In genomic region chr4:112083587-112084347, GRCh38 we compare ENCODE assay signal across 17 cellular contexts.
DNase-seq lines count a peak whose midpoint lies in the region; ATAC-seq, FAIRE-seq and TF ChIP-seq lines count a peak whose summit lies in the region.
"Had no signal": no experiment of that assay in that cellular context is flagged by ENCODE, and none has a peak within 500 bp of the region (broad histone marks: within the 10 kb centered on the region; RNA-seq: fewer than 3 reads in every experiment).

No MANE protein-coding gene starts in this region.

- H3K36me3 ChIP-seq in HUES48 (ENCODE audit: control insufficient read depth, insufficient read depth, low read length), result no peaks in the 10 kb centered on the region
- H3K36me3 ChIP-seq in bronchial epithelial cell (ENCODE audit: control insufficient read depth, insufficient read depth, low read length), result no peaks in the 10 kb centered on the region
- no peaks in the 10 kb centered on the region for H3K36me3 ChIP-seq in mesendoderm (ENCODE audit: control insufficient read depth, insufficient read depth, low read length)
- H3K36me3 ChIP-seq in H7 (replicated peaks; ENCODE audit: control insufficient read depth, insufficient read depth, low read length), result no peaks in the 10 kb centered on the region
- H3K36me3 ChIP-seq: upper lobe of right lung had no signal

- H3K79me1 ChIP-seq in mesendoderm (ENCODE audit: low read length), result no peaks in the 10 kb centered on the region

- POLR2A ChIA-PET in A549 (lab: Yijun Ruan, JAX), result no interaction called here

- peak overlapping the region; percentile 45 for H2BK120ac ChIP-seq in mesendoderm (ENCODE audit: low read depth, low read length)

- TF ChIP-seq CTCF in A549 (IDR thresholded peaks at IDR 0.05) (no peak), bronchial epithelial cell (IDR thresholded peaks at IDR 0.05; ENCODE audit: insufficient read depth, low read length, severe bottlenecking) (no peak)

- H3K4me1 ChIP-seq in A549, result peaks cover 40% of the 10 kb centered on the region
- peaks cover 10% of the 10 kb centered on the region; the same call in 1 of the 2 replicates for H3K4me1 ChIP-seq in HUES48 (ENCODE audit: control insufficient read depth, insufficient read depth, low read length)
- no peaks in the 10 kb centered on the region for H3K4me1 ChIP-seq in mesendoderm (ENCODE audit: control insufficient read depth, low read depth, low read length)
- H3K4me1 ChIP-seq: upper lobe of right lung had no signal

- no peak overlapping the region for H3K56ac ChIP-seq in mesendoderm (ENCODE audit: low read length)

- CTCF ChIA-PET in A549 (lab: Yijun Ruan, JAX), result no interaction called here

- H4K8ac ChIP-seq in mesendoderm (ENCODE audit: low read depth, low read length), result no peak overlapping the region

- no peak for TF ChIP-seq RAD21 in A549 (conservative IDR thresholded peaks at IDR 0.05 in 1 of 2, IDR thresholded peaks at IDR 0.05 in 1 of 2)

- H3K4me2 ChIP-seq in A549 (peak overlapping the region; percentile 73), mesendoderm (ENCODE audit: low read length) (no peak overlapping the region)

- TF ChIP-seq EP300 in A549 (IDR thresholded peaks at IDR 0.05), result no peak

- no peaks in the 10 kb centered on the region for H3K9me3 ChIP-seq in A549
- 0 out of 2 replicates have a peak, but pooled peaks cover 3% of the 10 kb centered on the region for H3K9me3 ChIP-seq in HUES48 (ENCODE audit: control insufficient read depth, insufficient read depth, low read length)
- H3K9me3 ChIP-seq: upper lobe of right lung had no signal

- no peak overlapping the region for H2BK15ac ChIP-seq in mesendoderm (replicated peaks; ENCODE audit: low read depth)

- H2AK5ac ChIP-seq in mesendoderm (ENCODE audit: low read length), result no peak overlapping the region

- H3K23ac ChIP-seq in mesendoderm (ENCODE audit: low read length), result no peak overlapping the region

- no peak overlapping the region for H3K4ac ChIP-seq in mesendoderm (ENCODE audit: low read depth, low read length)

- TF ChIP-seq POLR2A in A549 (IDR thresholded peaks at IDR 0.05; ENCODE audit: low read length), result no peak

- H2BK5ac ChIP-seq in mesendoderm (ENCODE audit: low read length), result no peak overlapping the region

- FAIRE-seq in A549 (lab: Jason Lieb, UNC), result no peak
- no peak for FAIRE-seq in bronchial epithelial cell (lab: Jason Lieb, UNC)

- intact Hi-C loops in posterior cingulate gyrus (cut with DNase I), result no loop called here

- H3K79me2 ChIP-seq in mesendoderm (ENCODE audit: control insufficient read depth, insufficient read depth, low read length), result no peaks in the 10 kb centered on the region

- DNase-seq in A549 (ENCODE audit: low read depth in 1 of 2, low spot score in 1 of 2), result peak; percentile 14 to 56
- DNase-seq in bronchial epithelial cell (ENCODE audit: low read depth), result peak; percentile 31
- DNase-seq in mesendoderm, result no peak
- DNase-seq in H7, result no peak
- no peak for DNase-seq in NCI-H526 (lab: John Stamatoyannopoulos, UW)
- no peak for DNase-seq in posterior cingulate gyrus
- DNase-seq: activated CD4-positive, CD25-positive, alpha-beta regulatory T cell; activated T-cell treated with anti-CD3 and anti-CD28 coated beads, Interleukin-2, amount 50 U/mL, for 1 hour; DMS79; NCI-H2029; NK-92 treated with Interleukin-12 subunit alpha and Interleukin-12 subunit beta, amount 100 ng/mL, for 24 hours; occipital lobe; stimulated activated CD4-positive, alpha-beta T cell treated with anti-CD3 and anti-CD28 coated beads, Interleukin-15, amount 100 ng/mL, for 24 hours; T-helper 1 cell; upper lobe of right lung had no signal

- peak overlapping the region; percentile 75 for H3K18ac ChIP-seq in mesendoderm (ENCODE audit: low read length)

- H3K9ac ChIP-seq in HUES48 (ENCODE audit: low read depth, low read length) (no peak overlapping the region), mesendoderm (ENCODE audit: low read length) (no peak overlapping the region)

- H3K27me3 ChIP-seq in HUES48 (ENCODE audit: control insufficient read depth, insufficient read depth, low read length), result no peaks in the 10 kb centered on the region
- no peaks in the 10 kb centered on the region for H3K27me3 ChIP-seq in bronchial epithelial cell (ENCODE audit: control insufficient read depth, insufficient read depth, low read length)
- no peaks in the 10 kb centered on the region for H3K27me3 ChIP-seq in mesendoderm (ENCODE audit: insufficient read depth, low read length, poor library complexity)
- no peaks in the 10 kb centered on the region for H3K27me3 ChIP-seq in H7 (ENCODE audit: control insufficient read depth, insufficient read depth, low read length)
- H3K27me3 ChIP-seq: upper lobe of right lung had no signal

- 6% methylated on average over 3 of the region's 3 CpGs for WGBS in A549 (ENCODE audit: missing lambda C conversion rate)
- no CpG with 5 or more reads among the region's 3 CpGs for WGBS in mesendoderm (ENCODE audit: extremely low coverage, insufficient coverage, low lambda C conversion rate)

- ATAC-seq in A549 (peak; percentile 88 to 89), GM21423 (IDR thresholded peaks at IDR 0.05; ENCODE audit: unreplicated experiment) (no peak)
- ATAC-seq: upper lobe of right lung had no signal

- no peak overlapping the region for H3K4me3 ChIP-seq in A549
- H3K4me3 ChIP-seq in HUES48 (ENCODE audit: low read depth, low read length), result no peak overlapping the region
- no peak overlapping the region for H3K4me3 ChIP-seq in bronchial epithelial cell (ENCODE audit: low read depth, low read length)
- no peak overlapping the region for H3K4me3 ChIP-seq in mesendoderm (ENCODE audit: low read length)
- no peak overlapping the region for H3K4me3 ChIP-seq in H7 (ENCODE audit: insufficient read depth, low read depth, low read length)
- H3K4me3 ChIP-seq: upper lobe of right lung had no signal

- H3K27ac ChIP-seq in A549 (peak overlapping the region; percentile 74 to 83), HUES48 (ENCODE audit: low read depth, low read length) (peak overlapping the region; percentile 42), mesendoderm (ENCODE audit: low read depth, low read length) (no peak overlapping the region)
- H3K27ac ChIP-seq: upper lobe of right lung had no signal

- H4K5ac ChIP-seq in mesendoderm (ENCODE audit: low read length), result no peak overlapping the region

TF ChIP-seq in A549, 52 proteins besides CTCF, POLR2A, EP300 and RAD21:
- TF ChIP-seq JUNB (IDR thresholded peaks at IDR 0.05) (peak; percentile 12; the same call in 1 of the 2 replicates), NR3C1 (IDR thresholded peaks at IDR 0.05) (no peak), JUN (IDR thresholded peaks at IDR 0.05) (0 out of 5 replicates have a peak, but pooled peaks of 1 of the 2 experiments have one; percentile 3)

Comparison
In these comparisons a context has a peak if more than half of its experiments do, and no peak if none do; other contexts are left out.
1. DNase-seq: peak in A549 (2 of 2) and bronchial epithelial cell (single experiment); none in mesendoderm (single experiment), H7 (single experiment), NCI-H526 (0 of 2) and posterior cingulate gyrus (0 of 10).